ENCODE assay signal across 11 cellular contexts in genomic region chrX:45879512-45879911, GRCh38.
"Had no signal": no experiment of that assay in that cellular context is flagged by ENCODE, and none has a peak within 500 bp of the region (broad histone marks: within the 10 kb centered on the region; RNA-seq: fewer than 3 reads in every experiment).

No MANE protein-coding gene starts in this region.

- H3K9ac ChIP-seq: GM23248 had no signal

- H3K36me3 ChIP-seq: HAP-1 had no signal

- FAIRE-seq: H1, H54 had no signal

- H2AFZ ChIP-seq: GM23248, GM23338 had no signal

- H3K4me2 ChIP-seq: GM23338 had no signal

- ATAC-seq: GM23338, HCT116 had no signal

- H3K9me3 ChIP-seq: HAP-1 had no signal

- H3K4me1 ChIP-seq: HAP-1 had no signal

- H3K4me3 ChIP-seq: GM23248, GM23338, HAP-1 had no signal

- H3K27ac ChIP-seq: GM23248 had no signal

- DNase-seq: GM23248, GOT3, H7, H9, HCEC 1CT, HFFc6 had no signal
